Comparison of ENCODE assay signal across 8 cellular contexts in genomic region chr2:47310801-47311560, GRCh38. TPM values are rescaled to one million over a fixed set of nuclear protein-coding genes. Genes with fewer than 3 reads are reported as not detected.
DNase-seq lines count a peak whose midpoint lies in the region; ATAC-seq lines count a peak whose summit lies in the region.

No MANE protein-coding gene starts in this region.

- no peak overlapping the region for H3K4me3 Mint-ChIP-seq in activated naive CD8-positive, alpha-beta T cell treated with anti-CD3 and anti-CD28 coated beads, Interleukin-2, amount 50 U/mL, for 24 hours
- no peak overlapping the region for H3K4me3 Mint-ChIP-seq in immature natural killer cell

- ATAC-seq in GM21360 (IDR thresholded peaks at IDR 0.05; ENCODE audit: unreplicated experiment) (peak; percentile 17), HG03575 (IDR thresholded peaks at IDR 0.05; ENCODE audit: extremely low read depth, insufficient number of reproducible peaks, low FRiP score, unreplicated experiment) (peak; percentile 4), esophagus mucosa (peak; percentile 39)
- no peak for ATAC-seq in activated naive CD8-positive, alpha-beta T cell treated with anti-CD3 and anti-CD28 coated beads, Interleukin-2, amount 50 U/mL, for 24 hours

- peaks cover 3% of the 10 kb centered on the region for H3K27me3 Mint-ChIP-seq in activated naive CD8-positive, alpha-beta T cell treated with anti-CD3 and anti-CD28 coated beads, Interleukin-2, amount 50 U/mL, for 24 hours
- peaks cover 0 to 6% (median 1%) of the 10 kb centered on the region in 3 donors for H3K27me3 Mint-ChIP-seq in immature natural killer cell (ENCODE audit: low read depth in 3 of 3)

- no peaks in the 10 kb centered on the region for H3K9me3 Mint-ChIP-seq in activated naive CD8-positive, alpha-beta T cell treated with anti-CD3 and anti-CD28 coated beads, Interleukin-2, amount 50 U/mL, for 24 hours
- no peaks in the 10 kb centered on the region for H3K9me3 Mint-ChIP-seq in immature natural killer cell

- no peaks in the 10 kb centered on the region for H3K36me3 Mint-ChIP-seq in activated naive CD8-positive, alpha-beta T cell treated with anti-CD3 and anti-CD28 coated beads, Interleukin-2, amount 50 U/mL, for 24 hours (ENCODE audit: low read depth)
- H3K36me3 Mint-ChIP-seq in immature natural killer cell, result no peaks in the 10 kb centered on the region

- H3K27ac Mint-ChIP-seq in activated naive CD8-positive, alpha-beta T cell treated with anti-CD3 and anti-CD28 coated beads, Interleukin-2, amount 50 U/mL, for 24 hours, result no peak overlapping the region
- peak overlapping the region in 1 of 6 donors; percentile 67 for H3K27ac Mint-ChIP-seq in immature natural killer cell

- DNase-seq in A172 (ENCODE audit: low spot score) (peak; percentile 63), retina (peak; percentile 67), immature natural killer cell (no peak)
- DNase-seq in activated naive CD8-positive, alpha-beta T cell treated with anti-CD3 and anti-CD28 coated beads, Interleukin-2, amount 50 U/mL, for 24 hours, result no peak
- no peak for DNase-seq in stimulated activated CD4-positive, alpha-beta T cell treated with anti-CD3 and anti-CD28 coated beads, Interleukin-12 subunit alpha, Interleukin-12 subunit beta, amount 100 ng/mL, for 4 hours

- peaks cover 11% of the 10 kb centered on the region for H3K4me1 Mint-ChIP-seq in activated naive CD8-positive, alpha-beta T cell treated with anti-CD3 and anti-CD28 coated beads, Interleukin-2, amount 50 U/mL, for 24 hours
- H3K4me1 Mint-ChIP-seq in immature natural killer cell, result peaks cover 0 to 6% of the 10 kb centered on the region in 2 donors

RNA-seq across cellular contexts. Expression of gene EPCAM, which starts 58.1 kb away (rescaled TPM):
- total RNA-seq in A172 (2014; rRNA removed; shearing (Covaris generic)), result 0.77 and 1.5 TPM in 2 replicates
- 11.3 TPM for total RNA-seq in esophagus mucosa
- polyA plus RNA-seq in immature natural killer cell, result not detected

Comparison
In these comparisons a context has a peak if more than half of its experiments do, and no peak if none do; other contexts are left out.
1. DNase-seq: peak in A172 (single experiment) and retina (single experiment); none in activated naive CD8-positive, alpha-beta T cell treated with anti-CD3 and anti-CD28 coated beads, Interleukin-2, amount 50 U/mL, for 24 hours (single experiment), immature natural killer cell (0 of 3) and stimulated activated CD4-positive, alpha-beta T cell treated with anti-CD3 and anti-CD28 coated beads, Interleukin-12 subunit alpha, Interleukin-12 subunit beta, amount 100 ng/mL, for 4 hours (single experiment).